8 cellular contexts compared by ENCODE assay signal in the genomic region with DNA sequence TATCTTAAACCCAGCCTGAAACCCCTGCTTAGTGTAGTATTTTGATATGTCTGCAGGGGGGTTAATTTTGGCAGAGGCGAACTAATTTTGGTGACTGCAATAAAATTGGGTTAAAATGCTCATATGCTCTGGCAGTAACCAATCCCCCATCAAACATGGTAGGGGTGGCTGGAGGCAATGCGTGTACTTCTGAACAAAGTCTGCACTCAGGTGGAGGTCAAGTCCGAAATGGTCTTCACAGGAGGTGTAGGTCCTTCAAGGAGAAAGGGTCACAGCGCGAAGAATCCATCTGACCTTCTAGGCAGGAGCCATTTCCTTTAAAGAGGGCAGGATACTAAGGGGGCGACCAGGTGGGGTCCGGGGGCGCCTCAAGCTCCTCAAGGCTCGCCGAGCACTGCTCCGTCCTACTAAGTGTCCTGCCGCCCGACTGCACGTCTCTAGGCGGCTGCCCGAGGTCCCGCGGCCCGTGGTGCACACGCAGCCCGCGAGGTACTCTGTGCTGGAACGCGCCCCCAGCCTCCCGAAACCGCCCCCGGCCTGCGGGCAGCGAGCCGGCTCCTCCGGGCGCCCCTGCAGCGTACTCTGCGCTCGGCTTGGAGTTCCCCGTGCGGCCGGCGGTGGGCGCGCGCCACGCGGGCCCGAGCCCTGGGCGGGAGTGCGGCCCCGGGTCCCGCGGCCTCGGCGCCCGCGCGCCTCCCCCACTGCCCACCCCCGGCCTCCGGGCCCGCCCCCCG. TPM values are rescaled to one million over a fixed set of nuclear protein-coding genes. Genes with fewer than 3 reads are reported as not detected.
DNase-seq lines count a peak whose midpoint lies in the region; ATAC-seq, FAIRE-seq and TF ChIP-seq lines count a peak whose summit lies in the region.

No MANE protein-coding gene starts in this region.

- H3K4me2 ChIP-seq in GM12878 (ENCODE audit: control insufficient read depth, insufficient read depth) = no peak overlapping the region; the same call in 1 of the 2 replicates

- POLR2A ChIA-PET in HEK293 (lab: Yijun Ruan, JAX) (interaction anchor here (0.9 to 1.5 kb wide), 3 partner anchors 226 to 284 kb away, joined by 3 to 5 read pairs (median 4); partner anchors contain the start of gene CEP192), GM12878 (lab: Charles Lee) (no interaction called here)

- H3K27me3 ChIP-seq in GM12878 (replicated peaks in 1 of 2; ENCODE audit: control insufficient read depth in 2 of 2, insufficient read depth in 2 of 2, low read length in 1 of 2) = peaks cover 8 to 25% of the 10 kb centered on the region in 2 experiments

- CTCF ChIA-PET in HEK293 (lab: Yijun Ruan, JAX) = interaction anchor here (0.5 to 1.9 kb wide), 35 partner anchors 10 to 786 kb away, joined by 3 to 15 read pairs (median 3); no protein-coding TSS in a partner anchor
- CTCF ChIA-PET in GM12878 (lab: Yijun Ruan, JAX) = interaction anchor here (0.7 to 2.6 kb wide), 39 partner anchors 8 to 596 kb away, joined by 3 to 26 read pairs (median 5); no protein-coding TSS in a partner anchor

- SMC1A ChIA-PET in GM12878 (lab: Charles Lee; ENCODE audit: uncharacterized antibody, unreplicated experiment) = interaction anchor here (0.9 to 1.9 kb wide), 24 partner anchors 8 to 596 kb away, joined by 3 to 16 read pairs (median 4); partner anchors contain the start of genes FAM210A and RNMT

- TF ChIP-seq POLR2A in GM12878 (IDR thresholded peaks at IDR 0.05; ENCODE audit: low read depth, low read length) = no peak

- H3K4me1 ChIP-seq in HEK293 (ENCODE audit: control insufficient read depth, insufficient read depth, low read length) (peaks cover 35% of the 10 kb centered on the region), GM12878 (ENCODE audit: control insufficient read depth, insufficient read depth, low read length) (no peaks in the 10 kb centered on the region)

- no peak for FAIRE-seq in GM12878 (lab: Jason Lieb, UNC)

- TF ChIP-seq EP300 in GM12878 (IDR thresholded peaks at IDR 0.05; ENCODE audit: borderline replicate concordance in 1 of 2, control insufficient read depth in 1 of 2, low read depth in 2 of 2, low read length in 2 of 2) = no peak

- peak overlapping the region; percentile 71 for H3K4me3 ChIP-seq in HEK293 (ENCODE audit: low read depth, low read length)
- no peak overlapping the region; the same call in 1 of the 2 replicates for H3K4me3 ChIP-seq in GM12878

- TF ChIP-seq RAD21 in GM12878 (IDR thresholded peaks at IDR 0.05; ENCODE audit: insufficient read depth, low read depth, low read length) = 0 out of 2 replicates have a peak, but pooled peaks have one; percentile 4

- H3K9me3 ChIP-seq in HEK293 (ENCODE audit: control insufficient read depth, insufficient read depth, low read depth, low read length) (no peaks in the 10 kb centered on the region), GM12878 (replicated peaks; ENCODE audit: control insufficient read depth, insufficient read depth, low read length) (no peaks in the 10 kb centered on the region)

- in situ Hi-C loops in GM12878 (cut with MboI) = no loop called here

- intact Hi-C loops in GM12878 (cut with micrococcal nuclease; ENCODE audit: unreplicated experiment) = loop anchor here (10.0 kb wide), 1 partner anchor 318 kb away; no protein-coding TSS in a partner anchor
- intact Hi-C loops in left colon (cut with DNase I, micrococcal nuclease) = loop anchor here in 1 of 2 donors (2.0 kb wide), 1 partner anchor 414 kb away; no protein-coding TSS in a partner anchor

- no peaks in the 10 kb centered on the region for H4K20me1 ChIP-seq in GM12878 (ENCODE audit: control insufficient read depth, insufficient read depth)

- no peak overlapping the region for H3K9ac ChIP-seq in GM12878 (ENCODE audit: control insufficient read depth, insufficient read depth, low read length)

- H2AFZ ChIP-seq in GM12878 (ENCODE audit: control insufficient read depth, low read depth, low read length) = no peak overlapping the region

- TF ChIP-seq CTCF in HEK293 (tag by site-specific recombination; IDR thresholded peaks at IDR 0.05) = no peak
- TF ChIP-seq CTCF in GM12878 (IDR thresholded peaks at IDR 0.05 in 2 of 3, conservative IDR thresholded peaks at IDR 0.05 in 1 of 3; ENCODE audit: control insufficient read depth in 2 of 3, extremely low read depth in 1 of 3, insufficient read depth in 1 of 3, low read depth in 3 of 3, low read length in 3 of 3) = peak in 1 of 3 experiments; percentile 21; a peak in 2 of 6 replicates

- no peaks in the 10 kb centered on the region for H3K79me2 ChIP-seq in GM12878 (ENCODE audit: control insufficient read depth, insufficient read depth, low read length)

- BruUV-seq in GM12878 (replicated peaks; lab: Mats Ljungman, UMichigan) = no TSS peak

- RAD21 ChIA-PET in GM12878 (lab: Charles Lee; ENCODE audit: unreplicated experiment) = interaction anchor here (0.9 to 2.4 kb wide), 15 partner anchors 12 to 574 kb away, joined by 3 to 19 read pairs (median 5); no protein-coding TSS in a partner anchor

- ATAC-seq in SK-N-SH treated with all-trans-retinoic acid at 6 μM for 48 hours (peak; percentile 56), GM12878 (peak; percentile 70), left colon (peak; percentile 44), GM21447 (IDR thresholded peaks at IDR 0.05; ENCODE audit: unreplicated experiment) (no peak)

- H3K27ac ChIP-seq in HEK293 (ENCODE audit: extremely low read depth, low read depth, low read length) (peak overlapping the region; percentile 86; the same call in 1 of the 2 replicates), GM12878 (ENCODE audit: control insufficient read depth, insufficient read depth) (no peak overlapping the region)

- 9% methylated on average over 33 of the region's 59 CpGs for WGBS in GM12878 (ENCODE audit: insufficient coverage, insufficient replicate concordance, low lambda C conversion rate, missing lambda C conversion rate)

- peak; percentile 35 for DNase-seq in COR-L47 (lab: John Stamatoyannopoulos, UW)
- no peak for DNase-seq in GM12878 (ENCODE audit: low read depth, low spot score)
- peak in 1 of 2 donors; percentile 59 for DNase-seq in left colon
- DNase-seq in stimulated activated CD4-positive, alpha-beta T cell treated with anti-CD3 and anti-CD28 coated beads, Interleukin-4, amount 100 ng/mL, for 24 hours = peak; percentile 42
- no peak for DNase-seq in HK-2 (ENCODE audit: unreplicated experiment)

- H3K36me3 ChIP-seq in HEK293 (ENCODE audit: control insufficient read depth in 2 of 2, insufficient read depth in 1 of 2, low read length in 2 of 2) (no peaks in the 10 kb centered on the region), GM12878 (ENCODE audit: control insufficient read depth in 2 of 2, insufficient read depth in 2 of 2, low read length in 1 of 2) (no peaks in the 10 kb centered on the region)

TF ChIP-seq in GM12878, 131 proteins besides CTCF, POLR2A, EP300 and RAD21 (continues in another document):
- TF ChIP-seq CBX5 (IDR thresholded peaks at IDR 0.05; ENCODE audit: low read depth) (no peak), FOS (IDR thresholded peaks at IDR 0.05; ENCODE audit: borderline replicate concordance, extremely low read depth, insufficient read length) (no peak), GATAD2B (conservative IDR thresholded peaks at IDR 0.05; ENCODE audit: low read depth) (peak; percentile 14; the same call in 1 of the 2 replicates), SREBF1 (IDR thresholded peaks at IDR 0.05; ENCODE audit: low read length) (no peak), DPF2 (IDR thresholded peaks at IDR 0.05) (peak; percentile 35), ESRRA (IDR thresholded peaks at IDR 0.05; ENCODE audit: low read length) (no peak), ZNF384 (IDR thresholded peaks at IDR 0.05; ENCODE audit: borderline replicate concordance, low read depth, low read length) (no peak), MLLT1 (IDR thresholded peaks at IDR 0.05) (no peak), ATF7 (IDR thresholded peaks at IDR 0.05; ENCODE audit: low read depth) (no peak), NBN (IDR thresholded peaks at IDR 0.05) (no peak)
- TF ChIP-seq, protein P1, sequence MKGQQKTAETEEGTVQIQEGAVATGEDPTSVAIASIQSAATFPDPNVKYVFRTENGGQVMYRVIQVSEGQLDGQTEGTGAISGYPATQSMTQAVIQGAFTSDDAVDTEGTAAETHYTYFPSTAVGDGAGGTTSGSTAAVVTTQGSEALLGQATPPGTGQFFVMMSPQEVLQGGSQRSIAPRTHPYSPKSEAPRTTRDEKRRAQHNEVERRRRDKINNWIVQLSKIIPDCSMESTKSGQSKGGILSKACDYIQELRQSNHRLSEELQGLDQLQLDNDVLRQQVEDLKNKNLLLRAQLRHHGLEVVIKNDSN (IDR thresholded peaks at IDR 0.05; ENCODE audit: borderline replicate concordance, extremely low read length, insufficient read depth, low read depth, low read length) = no peak

RNA-seq across cellular contexts. Expression of gene LDLRAD4, which starts 1.7 kb away (rescaled TPM):
- total RNA-seq in GM12878 (2013; cell fraction: nucleolus; rRNA removed) = 159 and 169 TPM in 2 replicates
- total RNA-seq in GM12878 (2014; rRNA removed) (12.2 and 15.7 TPM in 2 replicates), GM12878 (2014; rRNA removed; fragmentation: Illumina TruSeq; extraction: Trizol) (9.9 and 11.7 TPM in 2 replicates), GM12878 (2021) (11.9 and 12.8 TPM in 2 replicates), left colon (10 to 100 TPM; 33.6 to 49.0 TPM)
- 12.0 TPM for polyA plus RNA-seq in GM12878 (2011; ENCODE audit: low read depth)
- polyA plus RNA-seq in GM12878 (2011; rRNA removed) (8.9 and 10.6 TPM in 2 replicates), GM12878 (2014; fragmentation: Illumina TruSeq; extraction: Trizol) (5.5 and 5.8 TPM in 2 replicates), GM12878 (2014; fragmentation: Nextera tagmentation; extraction: Ambion mirVana) (1 to 10 TPM; 2.7 to 4.0 TPM), GM12878 (2014; rRNA removed) (13.0 and 14.6 TPM in 2 replicates), GM12878 (2016; fragmentation: Nextera tagmentation; extraction: Ambion mirVana) (10 to 100 TPM; 15.5 to 16.8 TPM)
- 10.4 and 15.4 TPM in 2 replicates for polyA plus RNA-seq in GM12878 (2011; cell fraction: cytosol; rRNA removed)
- 13.5 and 15.0 TPM in 2 replicates for polyA plus RNA-seq in GM12878 (2011; cell fraction: nucleus; rRNA removed)
- 29.7 and 31.1 TPM in 2 replicates for polyA plus RNA-seq in GM12878 (2012)
- 12.5 and 20.3 TPM in 2 replicates for polyA minus RNA-seq in GM12878 (2011; rRNA and poly(A)+ RNA removed)
- 5.4 and 6.7 TPM in 2 replicates for polyA minus RNA-seq in GM12878 (2011; cell fraction: cytosol; rRNA and poly(A)+ RNA removed)
- polyA minus RNA-seq in GM12878 (2011; cell fraction: nucleus; rRNA and poly(A)+ RNA removed) = 19.0 and 21.2 TPM in 2 replicates

Comparison
In these comparisons a context has a peak if more than half of its experiments do, and no peak if none do; other contexts are left out.
1. DNase-seq: peak in COR-L47 (single experiment) and stimulated activated CD4-positive, alpha-beta T cell treated with anti-CD3 and anti-CD28 coated beads, Interleukin-4, amount 100 ng/mL, for 24 hours (single experiment); none in GM12878 (single experiment) and HK-2 (single experiment).